22 cellular contexts compared by ENCODE assay signal in the genomic region with DNA sequence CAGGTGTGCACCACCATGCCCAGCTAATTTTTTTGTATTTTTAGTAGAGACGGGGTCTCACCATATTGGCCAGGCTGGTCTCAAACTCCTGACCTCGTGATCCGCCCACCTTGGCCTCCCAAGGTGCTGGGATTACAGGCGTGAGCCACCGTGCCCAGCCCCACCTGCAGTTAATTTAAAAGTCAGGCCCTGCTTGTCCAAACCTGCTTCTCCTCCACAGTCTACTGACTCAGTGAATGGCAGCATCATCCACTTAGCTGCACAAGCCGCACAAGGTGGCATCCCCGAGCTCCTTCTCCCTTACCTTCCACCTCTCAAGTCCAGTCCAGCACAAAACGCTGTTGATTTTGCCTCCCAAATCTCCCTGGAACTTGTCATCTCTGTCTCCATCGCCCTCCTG. TPM values are rescaled to one million over a fixed set of nuclear protein-coding genes. Genes with fewer than 3 reads are reported as not detected.
"Had no signal": no experiment of that assay in that cellular context is flagged by ENCODE, and none has a peak within 500 bp of the region (broad histone marks: within the 10 kb centered on the region; RNA-seq: fewer than 3 reads in every experiment).

No MANE protein-coding gene starts in this region.

RNA-seq across cellular contexts. Expression of a gene that starts 29.8 kb away (rescaled TPM):
- total RNA-seq: activated CD4-positive, alpha-beta memory T cell treated with anti-CD3 and anti-CD28 coated beads for 36 hours; activated CD4-positive, alpha-beta T cell treated with anti-CD3 and anti-CD28 coated beads, Interleukin-2, amount 10 ng/mL, durations not matched to agents 24 days and 14 days; activated CD8-positive, alpha-beta memory T cell treated with anti-CD3 and anti-CD28 coated beads for 36 hours; activated naive CD4-positive, alpha-beta T cell treated with anti-CD3 and anti-CD28 coated beads for 36 hours; activated naive CD8-positive, alpha-beta T cell treated with anti-CD3 and anti-CD28 coated beads for 36 hours; activated T-helper 1 cell treated with anti-CD3 and anti-CD28 coated beads, Interleukin-12 subunit alpha, Interleukin-12 subunit beta, Interleukin-2, Interleukin-4 antibody, amounts not matched to agents 30 ng/mL and 10 ng/mL and 1 ng/mL, durations not matched to agents 14 hours and 24 hours and 36 hours; aorta; cardiac muscle cell; dermis microvascular lymphatic vessel endothelial cell; fibroblast of lung; fibroblast of villous mesenchyme; natural killer cell; osteoblast; T-helper 1 cell treated with Interleukin-12 subunit alpha and Interleukin-12 subunit beta and Interleukin-4 antibody, amounts not matched to agents 30 ng/mL and 1 ng/mL, for 36 hours; temporal lobe; transverse colon; urinary bladder had no signal
- polyA plus RNA-seq: fibroblast of lung, urinary bladder had no signal

RNA-seq across cellular contexts. Expression of a gene that starts 38.6 kb away (rescaled TPM):
- total RNA-seq: activated CD4-positive, alpha-beta memory T cell treated with anti-CD3 and anti-CD28 coated beads for 36 hours; activated CD4-positive, alpha-beta T cell treated with anti-CD3 and anti-CD28 coated beads, Interleukin-2, amount 10 ng/mL, durations not matched to agents 24 days and 14 days; activated CD8-positive, alpha-beta memory T cell treated with anti-CD3 and anti-CD28 coated beads for 36 hours; activated naive CD4-positive, alpha-beta T cell treated with anti-CD3 and anti-CD28 coated beads for 36 hours; activated naive CD8-positive, alpha-beta T cell treated with anti-CD3 and anti-CD28 coated beads for 36 hours; activated T-helper 1 cell treated with anti-CD3 and anti-CD28 coated beads, Interleukin-12 subunit alpha, Interleukin-12 subunit beta, Interleukin-2, Interleukin-4 antibody, amounts not matched to agents 30 ng/mL and 10 ng/mL and 1 ng/mL, durations not matched to agents 14 hours and 24 hours and 36 hours; adrenal gland; aorta; cardiac muscle cell; dermis microvascular lymphatic vessel endothelial cell; fibroblast of lung; fibroblast of villous mesenchyme; kidney epithelial cell; lower leg skin; natural killer cell; osteoblast; posterior vena cava; spleen; T-helper 1 cell treated with Interleukin-12 subunit alpha and Interleukin-12 subunit beta and Interleukin-4 antibody, amounts not matched to agents 30 ng/mL and 1 ng/mL, for 36 hours; temporal lobe; urinary bladder had no signal
- polyA plus RNA-seq: cardiac muscle cell, fibroblast of lung, urinary bladder had no signal
